In the genomic region with DNA sequence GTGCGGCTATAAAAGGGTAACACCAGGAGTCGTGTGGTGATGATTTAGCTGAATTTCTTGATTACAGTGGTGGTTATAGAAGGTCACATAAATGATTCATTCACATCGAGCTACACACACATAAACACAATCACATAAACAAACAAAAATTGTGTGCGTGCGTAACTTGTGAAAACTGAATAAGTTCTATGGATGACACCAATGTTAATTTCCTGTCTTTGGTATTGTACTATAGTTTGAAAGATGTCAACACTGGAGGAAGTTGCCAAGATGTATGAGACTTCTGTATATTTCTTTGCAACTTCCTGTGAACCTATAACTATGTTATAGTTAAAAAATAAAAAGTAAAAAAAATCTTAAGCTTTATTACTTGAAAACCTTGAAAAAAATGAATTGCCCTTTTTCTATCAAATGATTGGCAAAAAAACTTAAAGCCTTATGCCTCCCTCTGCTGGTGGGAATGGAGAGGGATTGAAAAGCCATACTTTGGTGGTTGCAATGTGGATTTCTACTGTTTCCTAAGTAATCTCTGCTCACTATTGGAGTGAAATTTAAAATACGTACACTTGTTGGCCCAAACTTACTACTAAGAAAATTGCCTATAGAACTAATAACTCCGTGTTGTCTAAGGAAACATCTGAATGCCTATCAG, we compare ENCODE assay signal across 8 cellular contexts.
A peak's percentile ranks its signal among the peaks of the same experiment; 100 is the strongest.
DNase-seq lines count a peak whose midpoint lies in the region; ATAC-seq, FAIRE-seq and TF ChIP-seq lines count a peak whose summit lies in the region.

No MANE protein-coding gene starts in this region.

- TF ChIP-seq EP300 in K562 (IDR thresholded peaks at IDR 0.05; ENCODE audit: low read length): no peak

- TF ChIP-seq CTCF in K562 (IDR thresholded peaks at IDR 0.05 in 2 of 3, conservative IDR thresholded peaks at IDR 0.05 in 1 of 3; ENCODE audit: insufficient read depth in 2 of 3, low read depth in 1 of 3, low read length in 3 of 3): peak; percentile 53 to 64 (median 55); a peak in 5 of 6 replicates

- no peaks in the 10 kb centered on the region for H3K27me3 ChIP-seq in K562 (ENCODE audit: control insufficient read depth in 2 of 2, insufficient read depth in 2 of 2, low read length in 2 of 2)

- H3K9me3 ChIP-seq in K562 (replicated peaks; ENCODE audit: control insufficient read depth, insufficient read depth, low read depth, low read length): no peaks in the 10 kb centered on the region

- no peak overlapping the region for H3K4me3 Mint-ChIP-seq in activated CD4-positive, alpha-beta memory T cell treated with anti-CD3 and anti-CD28 coated beads, Interleukin-2, amount 10 ng/mL, durations not matched to agents 7 days and 5 days

- H3K9ac ChIP-seq in K562 (ENCODE audit: insufficient read depth in 1 of 2, low read depth in 2 of 2, low read length in 2 of 2): no peak overlapping the region

- no peak for TF ChIP-seq POLR2A in K562 (conservative IDR thresholded peaks at IDR 0.05)

- peak; percentile 37 to 44 for TF ChIP-seq RAD21 in K562 (CRISPR knock-in tag; conservative IDR thresholded peaks at IDR 0.05 in 1 of 2, IDR thresholded peaks at IDR 0.05 in 1 of 2)

- no peak overlapping the region for H2AFZ ChIP-seq in K562 (ENCODE audit: low read depth, low read length)

- no peaks in the 10 kb centered on the region for H3K9me1 ChIP-seq in K562 (ENCODE audit: control insufficient read depth, insufficient read depth, low read length)

- H3K9me3 Mint-ChIP-seq in activated CD4-positive, alpha-beta memory T cell treated with anti-CD3 and anti-CD28 coated beads, Interleukin-2, amount 10 ng/mL, durations not matched to agents 7 days and 5 days: no peaks in the 10 kb centered on the region

- H3K4me3 ChIP-seq in K562: no peak overlapping the region

- no peak overlapping the region for H3K27ac ChIP-seq in K562 (ENCODE audit: extremely low read depth, low read depth, low read length)

- WGBS in K562 (ENCODE audit: insufficient coverage, low coverage, missing lambda C conversion rate): 7% methylated on average over 7 of the region's 7 CpGs

- BruUV-seq in K562 (replicated peaks; lab: Mats Ljungman, UMichigan): no TSS peak

- H3K27me3 Mint-ChIP-seq in activated CD4-positive, alpha-beta memory T cell treated with anti-CD3 and anti-CD28 coated beads, Interleukin-2, amount 10 ng/mL, durations not matched to agents 7 days and 5 days: peaks cover 20% of the 10 kb centered on the region

- no peaks in the 10 kb centered on the region for H4K20me1 ChIP-seq in K562 (replicated peaks; ENCODE audit: control insufficient read depth, insufficient read depth, low read length)

- DNase-seq in Caki2 (ENCODE audit: low read depth) (peak; percentile 16), HTR-8/SVneo (ENCODE audit: insufficient read length, low spot score) (peak; percentile 10), K562 (ENCODE audit: extremely low read depth in 1 of 4, low spot score in 3 of 4) (peak in 3 of 4 experiments; percentile 13 to 41 (median 17)), medulla oblongata (ENCODE audit: extremely low spot score) (peak; percentile 23), HuH-7 (ENCODE audit: low spot score) (no peak)
- DNase-seq in activated CD4-positive, alpha-beta memory T cell treated with anti-CD3 and anti-CD28 coated beads, Interleukin-2, amount 10 ng/mL, durations not matched to agents 7 days and 5 days: no peak

- CTCF ChIA-PET in K562 (lab: Yijun Ruan, JAX; ENCODE audit: low intra/inter-chr PET ratio): interaction anchor here (0.6 to 1.4 kb wide), 4 partner anchors 39 to 179 kb away, joined by 3 to 6 read pairs (median 3); no protein-coding TSS in a partner anchor
- CTCF ChIA-PET in activated CD4-positive, alpha-beta memory T cell treated with anti-CD3 and anti-CD28 coated beads, Interleukin-2, amount 10 ng/mL, durations not matched to agents 7 days and 5 days (lab: Charles Lee): interaction anchor here (0.8 to 1.9 kb wide), 5 partner anchors 9 to 39 kb away, joined by 3 to 12 read pairs (median 4); no protein-coding TSS in a partner anchor

- ATAC-seq in K562 (peak; percentile 63; the same call in 1 of the 3 replicates), HG02623 (IDR thresholded peaks at IDR 0.05; ENCODE audit: unreplicated experiment) (no peak), HG03460 (IDR thresholded peaks at IDR 0.05; ENCODE audit: unreplicated experiment) (no peak)

- FAIRE-seq in HTR-8/SVneo (lab: Jason Lieb, UNC): no peak
- FAIRE-seq in K562 (lab: Jason Lieb, UNC): peak; percentile 82

- H3K4me1 ChIP-seq in K562 (replicated peaks in 1 of 2; ENCODE audit: control insufficient read depth in 2 of 2, insufficient read depth in 2 of 2, low read length in 2 of 2): no peaks in the 10 kb centered on the region

- H3K27ac Mint-ChIP-seq in activated CD4-positive, alpha-beta memory T cell treated with anti-CD3 and anti-CD28 coated beads, Interleukin-2, amount 10 ng/mL, durations not matched to agents 7 days and 5 days: no peak overlapping the region

- H3K4me2 ChIP-seq in K562 (ENCODE audit: insufficient read depth, low read length): no peak overlapping the region

- intact Hi-C loops in K562 (cut with micrococcal nuclease): loop anchor here (5.0 kb wide), 2 partner anchors 37 to 177 kb away; no protein-coding TSS in a partner anchor

- POLR2A ChIA-PET in K562 (lab: Yijun Ruan, JAX): no interaction called here
- POLR2A ChIA-PET in activated CD4-positive, alpha-beta memory T cell treated with anti-CD3 and anti-CD28 coated beads, Interleukin-2, amount 10 ng/mL, durations not matched to agents 7 days and 5 days (lab: Charles Lee): interaction anchor here (1.5 kb wide), 1 partner anchor 39 kb away, joined by 3 read pairs; no protein-coding TSS in a partner anchor

- H3K79me2 ChIP-seq in K562 (ENCODE audit: control insufficient read depth, insufficient read depth, low read length): no peaks in the 10 kb centered on the region

- in situ Hi-C loops in Caki2 (cut with HindIII; ENCODE audit: low pct_unique_long_range_greater_than_20kb, low sequenced_read_pairs) (no loop called here), K562 (cut with MboI) (no loop called here)

- no peaks in the 10 kb centered on the region for H3K36me3 ChIP-seq in K562 (ENCODE audit: control insufficient read depth, insufficient read depth, low read length)

- H3K4me1 Mint-ChIP-seq in activated CD4-positive, alpha-beta memory T cell treated with anti-CD3 and anti-CD28 coated beads, Interleukin-2, amount 10 ng/mL, durations not matched to agents 7 days and 5 days: no peaks in the 10 kb centered on the region

- no peaks in the 10 kb centered on the region for H3K36me3 Mint-ChIP-seq in activated CD4-positive, alpha-beta memory T cell treated with anti-CD3 and anti-CD28 coated beads, Interleukin-2, amount 10 ng/mL, durations not matched to agents 7 days and 5 days (ENCODE audit: low read depth)

TF ChIP-seq in K562, 482 proteins besides CTCF, POLR2A, EP300 and RAD21:
- no peak for TF ChIP-seq CEBPB (tag; IDR thresholded peaks at IDR 0.05)
- TF ChIP-seq, protein P1, sequence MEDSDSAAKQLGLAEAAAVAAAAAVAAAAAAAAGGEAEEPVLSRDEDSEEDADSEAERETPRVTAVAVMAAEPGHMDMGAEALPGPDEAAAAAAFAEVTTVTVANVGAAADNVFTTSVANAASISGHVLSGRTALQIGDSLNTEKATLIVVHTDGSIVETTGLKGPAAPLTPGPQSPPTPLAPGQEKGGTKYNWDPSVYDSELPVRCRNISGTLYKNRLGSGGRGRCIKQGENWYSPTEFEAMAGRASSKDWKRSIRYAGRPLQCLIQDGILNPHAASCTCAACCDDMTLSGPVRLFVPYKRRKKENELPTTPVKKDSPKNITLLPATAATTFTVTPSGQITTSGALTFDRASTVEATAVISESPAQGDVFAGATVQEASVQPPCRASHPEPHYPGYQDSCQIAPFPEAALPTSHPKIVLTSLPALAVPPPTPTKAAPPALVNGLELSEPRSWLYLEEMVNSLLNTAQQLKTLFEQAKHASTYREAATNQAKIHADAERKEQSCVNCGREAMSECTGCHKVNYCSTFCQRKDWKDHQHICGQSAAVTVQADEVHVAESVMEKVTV (CRISPR knock-in tag; IDR thresholded peaks at IDR 0.05): 0 out of 2 replicates have a peak, but pooled peaks have one; percentile 26

Comparison
In these comparisons a context has a peak if more than half of its experiments do, and no peak if none do; other contexts are left out.
1. DNase-seq: peak in Caki2 (single experiment), HTR-8/SVneo (single experiment), K562 (3 of 4) and medulla oblongata (single experiment); none in activated CD4-positive, alpha-beta memory T cell treated with anti-CD3 and anti-CD28 coated beads, Interleukin-2, amount 10 ng/mL, durations not matched to agents 7 days and 5 days (single experiment) and HuH-7 (single experiment).